1 cellular context compared by ENCODE assay signal in the genomic region with DNA sequence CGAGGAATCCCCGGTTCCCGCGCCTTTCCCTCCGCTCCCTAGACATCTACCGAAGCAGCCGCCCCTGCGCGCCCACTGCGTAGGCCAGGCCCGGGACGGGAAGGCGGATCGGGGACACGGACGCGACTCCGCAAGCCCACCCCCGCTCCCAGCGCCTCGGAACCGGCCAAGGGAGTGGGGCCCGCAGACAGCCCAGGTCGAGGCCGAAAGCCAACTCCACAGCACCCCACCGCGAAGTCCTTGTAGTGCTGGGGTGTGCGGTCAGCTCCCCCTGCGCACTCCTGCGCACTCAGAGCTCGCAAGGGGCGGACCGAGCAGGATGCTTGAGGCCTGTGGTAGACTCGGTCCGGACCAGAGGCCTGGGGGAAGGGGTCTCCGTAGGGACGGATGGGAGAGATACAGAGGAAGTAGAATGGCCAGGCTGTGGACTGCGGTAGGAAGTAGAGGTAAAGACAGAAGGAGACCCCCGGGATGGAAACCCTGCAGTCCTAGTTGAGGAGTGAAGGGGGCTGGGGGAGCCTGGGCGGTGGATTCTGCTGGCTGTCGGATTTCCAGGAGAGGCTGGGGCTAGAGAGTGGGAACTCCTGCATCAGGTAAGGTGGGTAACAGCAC.
TF ChIP-seq lines count a peak whose summit lies in the region.

No MANE protein-coding gene starts in this region.

TF ChIP-seq in HepG2, 621 proteins besides CTCF, POLR2A, EP300 and RAD21 (continued from another document):
- TF ChIP-seq ZNF704 (CRISPR knock-in tag; IDR thresholded peaks at IDR 0.05; ENCODE audit: borderline replicate concordance) (no peak), IKZF5 (CRISPR knock-in tag; IDR thresholded peaks at IDR 0.05) (no peak), ZNF343 (CRISPR knock-in tag; IDR thresholded peaks at IDR 0.05) (no peak), ATRX (CRISPR knock-in tag; IDR thresholded peaks at IDR 0.05; ENCODE audit: borderline replicate concordance) (no peak), ZNF280B (CRISPR knock-in tag; IDR thresholded peaks at IDR 0.05; ENCODE audit: borderline replicate concordance) (peak; percentile 33; the same call in 1 of the 2 replicates), ZNF619 (CRISPR knock-in tag; IDR thresholded peaks at IDR 0.05) (no peak), ZNF780A (CRISPR knock-in tag; IDR thresholded peaks at IDR 0.05) (no peak), EEA1 (CRISPR knock-in tag; IDR thresholded peaks at IDR 0.05; ENCODE audit: borderline replicate concordance) (0 out of 2 replicates have a peak, but pooled peaks have one; percentile 50), ZNF569 (CRISPR knock-in tag; IDR thresholded peaks at IDR 0.05; ENCODE audit: borderline replicate concordance) (no peak), TEF (CRISPR knock-in tag; IDR thresholded peaks at IDR 0.05) (no peak), RBM39 (IDR thresholded peaks at IDR 0.05; ENCODE audit: low read depth, low read length, poor library complexity, severe bottlenecking) (no peak), ZNF501 (CRISPR knock-in tag; IDR thresholded peaks at IDR 0.05) (0 out of 2 replicates have a peak, but pooled peaks have one; percentile 35)
- TF ChIP-seq, protein P1, sequence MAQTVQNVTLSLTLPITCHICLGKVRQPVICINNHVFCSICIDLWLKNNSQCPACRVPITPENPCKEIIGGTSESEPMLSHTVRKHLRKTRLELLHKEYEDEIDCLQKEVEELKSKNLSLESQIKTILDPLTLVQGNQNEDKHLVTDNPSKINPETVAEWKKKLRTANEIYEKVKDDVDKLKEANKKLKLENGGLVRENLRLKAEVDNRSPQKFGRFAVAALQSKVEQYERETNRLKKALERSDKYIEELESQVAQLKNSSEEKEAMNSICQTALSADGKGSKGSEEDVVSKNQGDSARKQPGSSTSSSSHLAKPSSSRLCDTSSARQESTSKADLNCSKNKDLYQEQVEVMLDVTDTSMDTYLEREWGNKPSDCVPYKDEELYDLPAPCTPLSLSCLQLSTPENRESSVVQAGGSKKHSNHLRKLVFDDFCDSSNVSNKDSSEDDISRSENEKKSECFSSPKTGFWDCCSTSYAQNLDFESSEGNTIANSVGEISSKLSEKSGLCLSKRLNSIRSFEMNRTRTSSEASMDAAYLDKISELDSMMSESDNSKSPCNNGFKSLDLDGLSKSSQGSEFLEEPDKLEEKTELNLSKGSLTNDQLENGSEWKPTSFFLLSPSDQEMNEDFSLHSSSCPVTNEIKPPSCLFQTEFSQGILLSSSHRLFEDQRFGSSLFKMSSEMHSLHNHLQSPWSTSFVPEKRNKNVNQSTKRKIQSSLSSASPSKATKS (CRISPR knock-in tag; IDR thresholded peaks at IDR 0.05), result no peak
- TF ChIP-seq, protein P2, sequence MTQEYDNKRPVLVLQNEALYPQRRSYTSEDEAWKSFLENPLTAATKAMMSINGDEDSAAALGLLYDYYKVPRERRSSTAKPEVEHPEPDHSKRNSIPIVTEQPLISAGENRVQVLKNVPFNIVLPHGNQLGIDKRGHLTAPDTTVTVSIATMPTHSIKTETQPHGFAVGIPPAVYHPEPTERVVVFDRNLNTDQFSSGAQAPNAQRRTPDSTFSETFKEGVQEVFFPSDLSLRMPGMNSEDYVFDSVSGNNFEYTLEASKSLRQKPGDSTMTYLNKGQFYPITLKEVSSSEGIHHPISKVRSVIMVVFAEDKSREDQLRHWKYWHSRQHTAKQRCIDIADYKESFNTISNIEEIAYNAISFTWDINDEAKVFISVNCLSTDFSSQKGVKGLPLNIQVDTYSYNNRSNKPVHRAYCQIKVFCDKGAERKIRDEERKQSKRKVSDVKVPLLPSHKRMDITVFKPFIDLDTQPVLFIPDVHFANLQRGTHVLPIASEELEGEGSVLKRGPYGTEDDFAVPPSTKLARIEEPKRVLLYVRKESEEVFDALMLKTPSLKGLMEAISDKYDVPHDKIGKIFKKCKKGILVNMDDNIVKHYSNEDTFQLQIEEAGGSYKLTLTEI (CRISPR knock-in tag; conservative IDR thresholded peaks at IDR 0.05), result no peak
- TF ChIP-seq, protein P3, sequence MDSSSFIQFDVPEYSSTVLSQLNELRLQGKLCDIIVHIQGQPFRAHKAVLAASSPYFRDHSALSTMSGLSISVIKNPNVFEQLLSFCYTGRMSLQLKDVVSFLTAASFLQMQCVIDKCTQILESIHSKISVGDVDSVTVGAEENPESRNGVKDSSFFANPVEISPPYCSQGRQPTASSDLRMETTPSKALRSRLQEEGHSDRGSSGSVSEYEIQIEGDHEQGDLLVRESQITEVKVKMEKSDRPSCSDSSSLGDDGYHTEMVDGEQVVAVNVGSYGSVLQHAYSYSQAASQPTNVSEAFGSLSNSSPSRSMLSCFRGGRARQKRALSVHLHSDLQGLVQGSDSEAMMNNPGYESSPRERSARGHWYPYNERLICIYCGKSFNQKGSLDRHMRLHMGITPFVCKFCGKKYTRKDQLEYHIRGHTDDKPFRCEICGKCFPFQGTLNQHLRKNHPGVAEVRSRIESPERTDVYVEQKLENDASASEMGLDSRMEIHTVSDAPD (CRISPR knock-in tag; IDR thresholded peaks at IDR 0.05), result no peak
